ENCODE assay signal across 9 cellular contexts in genomic region chr4:83644677-83645639, GRCh38.
A peak's percentile ranks its signal among the peaks of the same experiment; 100 is the strongest.
DNase-seq lines count a peak whose midpoint lies in the region; ATAC-seq and TF ChIP-seq lines count a peak whose summit lies in the region.
"Had no signal": no experiment of that assay in that cellular context is flagged by ENCODE, and none has a peak within 500 bp of the region (broad histone marks: within the 10 kb centered on the region; RNA-seq: fewer than 3 reads in every experiment).

No MANE protein-coding gene starts in this region.

- peak; percentile 88 to 94 for TF ChIP-seq RAD21 in liver (IDR thresholded peaks at IDR 0.05)

- H3K36me3 ChIP-seq in liver (ENCODE audit: control insufficient read depth in 4 of 4, insufficient read depth in 3 of 4, low read depth in 1 of 4, low read length in 3 of 4) (no peaks in the 10 kb centered on the region), thyroid gland (no peaks in the 10 kb centered on the region)

- H3K9me3 ChIP-seq in liver (ENCODE audit: control insufficient read depth in 4 of 4, low read length in 3 of 4) (no peaks in the 10 kb centered on the region), thyroid gland (no peaks in the 10 kb centered on the region)

- DNase-seq in activated T-cell treated with anti-CD3 and anti-CD28 coated beads for 1 hour (ENCODE audit: low read depth) (peak; percentile 8), Kasumi-1 (lab: John Stamatoyannopoulos, UW) (peak; percentile 81 to 85), RKO (ENCODE audit: low spot score) (peak; percentile 72), thyroid gland (peak in 1 of 2 donors; percentile 21)
- DNase-seq in activated T-cell treated with anti-CD3 and anti-CD28 coated beads, Interleukin-2, amount 50 U/mL, for 1 hour, result no peak
- peak; percentile 42 for DNase-seq in central memory CD4-positive, alpha-beta T cell
- DNase-seq: left cardiac atrium had no signal

- under 1% methylated on average over 5 of the region's 5 CpGs for WGBS in liver
- WGBS in thyroid gland, 2 donors, result 2 to 6% methylated on average over 5 of the region's 5 CpGs

- H3K4me3 ChIP-seq in liver (ENCODE audit: low read depth in 1 of 3, low read length in 3 of 3) (no peak overlapping the region), thyroid gland (replicated peaks in 1 of 3) (no peak overlapping the region)

- H3K27ac ChIP-seq in liver (ENCODE audit: low read depth in 1 of 2, low read length in 2 of 2), result no peak overlapping the region
- no peak overlapping the region for H3K27ac ChIP-seq in thyroid gland

- H3K27me3 ChIP-seq in liver (ENCODE audit: control insufficient read depth in 4 of 4, insufficient read depth in 4 of 4, low read length in 3 of 4), result no peaks in the 10 kb centered on the region
- no peaks in the 10 kb centered on the region for H3K27me3 ChIP-seq in thyroid gland

- intact Hi-C loops in thyroid gland (cut with DNase I), result loop anchor here (5.0 to 10.0 kb wide), 2 partner anchors 138 to 860 kb away; no protein-coding TSS in a partner anchor

- no peak for TF ChIP-seq POLR2A in thyroid gland (IDR thresholded peaks at IDR 0.05)

- peak; percentile 71 for ATAC-seq in GM21619 (IDR thresholded peaks at IDR 0.05; ENCODE audit: unreplicated experiment)

- no peak overlapping the region for H3K9ac ChIP-seq in liver (ENCODE audit: low read depth in 1 of 2, low read length in 2 of 2)

- TF ChIP-seq CTCF in liver (IDR thresholded peaks at IDR 0.05; ENCODE audit: low read depth, low read length, missing input control), result peak; percentile 84
- peak; percentile 76 to 91 (median 90) for TF ChIP-seq CTCF in thyroid gland (IDR thresholded peaks at IDR 0.05)

- H3K4me1 ChIP-seq in liver (ENCODE audit: control insufficient read depth in 4 of 4, insufficient read depth in 4 of 4, low read length in 3 of 4), result no peaks in the 10 kb centered on the region
- no peaks in the 10 kb centered on the region for H3K4me1 ChIP-seq in thyroid gland

TF ChIP-seq in liver, 16 proteins besides CTCF, POLR2A, EP300 and RAD21:
- TF ChIP-seq TAF1 (conservative IDR thresholded peaks at IDR 0.05), result no peak
- no peak for TF ChIP-seq HNF4A (conservative IDR thresholded peaks at IDR 0.05)
- TF ChIP-seq ATF3 (IDR thresholded peaks at IDR 0.05), result no peak
- no peak for TF ChIP-seq YY1 (IDR thresholded peaks at IDR 0.05)
- TF ChIP-seq FOXA2 (IDR thresholded peaks at IDR 0.05), result no peak
- no peak for TF ChIP-seq MAX (IDR thresholded peaks at IDR 0.05)
- no peak for TF ChIP-seq EGR1 (IDR thresholded peaks at IDR 0.05; ENCODE audit: low read depth in 2 of 2)
- no peak for TF ChIP-seq RXRA (IDR thresholded peaks at IDR 0.05)
